In genomic region chr1:220067246-220068204, GRCh38 we compare ENCODE assay signal across 27 cellular contexts. TPM values are rescaled to one million over a fixed set of nuclear protein-coding genes. Genes with fewer than 3 reads are reported as not detected.
DNase-seq lines count a peak whose midpoint lies in the region; ATAC-seq and TF ChIP-seq lines count a peak whose summit lies in the region.
"Had no signal": no experiment of that assay in that cellular context is flagged by ENCODE, and none has a peak within 500 bp of the region (broad histone marks: within the 10 kb centered on the region; RNA-seq: fewer than 3 reads in every experiment).

No MANE protein-coding gene starts in this region.

- TF ChIP-seq CTCF in HFFc6 (IDR thresholded peaks at IDR 0.05) (no peak), SK-N-SH (IDR thresholded peaks at IDR 0.05) (no peak), H9 (conservative IDR thresholded peaks at IDR 0.05) (no peak)

- DNase-seq in HFFc6 (peak; percentile 8), SK-N-SH (no peak), epithelial cell of prostate (ENCODE audit: low read depth, low spot score) (no peak), putamen (ENCODE audit: low spot score) (peak; percentile 38), kidney tubule cell (ENCODE audit: low spot score) (no peak), superior temporal gyrus (ENCODE audit: extremely low spot score) (no peak), H9 (no peak)
- DNase-seq: activated CD4-positive, alpha-beta memory T cell treated with anti-CD3 and anti-CD28 coated beads, Interleukin-2, amount 10 ng/mL, durations not matched to agents 7 days and 5 days; activated CD8-positive, alpha-beta memory T cell treated with anti-CD3 and anti-CD28 coated beads, Interleukin-2, amount 50 U/mL, for 4 hours; activated naive CD4-positive, alpha-beta T cell treated with anti-CD3 and anti-CD28 coated beads, Interleukin-2, amount 50 U/mL, for 16 hours; Caco-2; DMS79 treated with DMSO at 0.1 percent for 48 hours; glutamatergic neuron; left ventricle myocardium superior; NCI-H1092 treated with DMSO at 0.1 percent for 48 hours; NCI-H1694 treated with DMSO at 0.1 percent for 48 hours; NCI-H510A; stimulated activated CD4-positive, alpha-beta T cell treated with anti-CD3 and anti-CD28 coated beads, Interleukin-2, amount 100 ng/mL, for 24 hours; stimulated activated naive CD8-positive, alpha-beta T cell treated with anti-CD3 and anti-CD28 coated beads, Interleukin-15, Interleukin-2, amounts not matched to agents 100 U/mL and 50 U/mL, for 24 hours; testis had no signal

- H3K23me2 ChIP-seq in H9 (ENCODE audit: insufficient read length, low read depth, low read length, poor library complexity, severe bottlenecking): no peaks in the 10 kb centered on the region

- H3K4me1 ChIP-seq in SK-N-SH (ENCODE audit: control insufficient read depth in 1 of 2, insufficient read depth in 2 of 2, low read depth in 1 of 2, low read length in 1 of 2) (peaks cover 0 to 6% of the 10 kb centered on the region in 2 experiments; a peak in 1 of 4 replicates), H9 (ENCODE audit: insufficient read depth, low read length) (no peaks in the 10 kb centered on the region)
- H3K4me1 ChIP-seq: BLaER1 treated with 17β-estradiol and CSF1 and Interleukin-3, amounts not matched to agents 10 nM and 100 nM; Caco-2; neural progenitor cell; right atrium auricular region; testis had no signal

- no peak overlapping the region for H2BK15ac ChIP-seq in H9 (ENCODE audit: low read depth, low read length)

- H2AK5ac ChIP-seq in H9 (ENCODE audit: insufficient read length, low read length): no peak overlapping the region

- no peak overlapping the region for H2BK12ac ChIP-seq in H9 (ENCODE audit: insufficient read length, low read depth, low read length)

- H3K14ac ChIP-seq in H9 (ENCODE audit: insufficient read depth, low read length): no peak overlapping the region

- H3K9me3 Mint-ChIP-seq in HFFc6: no peaks in the 10 kb centered on the region
- H3K9me3 Mint-ChIP-seq in H9: no peaks in the 10 kb centered on the region
- H3K9me3 Mint-ChIP-seq: activated CD4-positive, alpha-beta memory T cell treated with anti-CD3 and anti-CD28 coated beads, Interleukin-2, amount 10 ng/mL, durations not matched to agents 7 days and 5 days; activated T-helper 1 cell treated with anti-CD3 and anti-CD28 coated beads, Interleukin-12 subunit alpha, Interleukin-12 subunit beta, Interleukin-2, Interleukin-4 antibody, amounts not matched to agents 30 ng/mL and 10 ng/mL and 1 ng/mL, durations not matched to agents 14 hours and 24 hours and 36 hours; brain; neural progenitor cell had no signal

- H3K4me3 ChIP-seq in SK-N-SH (ENCODE audit: low read depth in 2 of 2, low read length in 1 of 2): no peak overlapping the region
- H3K4me3 ChIP-seq: BLaER1 treated with 17β-estradiol and CSF1 and Interleukin-3, amounts not matched to agents 10 nM and 100 nM; neural progenitor cell; right atrium auricular region; testis had no signal

- no peaks in the 10 kb centered on the region for H4K20me1 ChIP-seq in SK-N-SH (ENCODE audit: insufficient read depth)
- H4K20me1 ChIP-seq in H9 (ENCODE audit: control insufficient read depth, insufficient read depth, insufficient read length): no peaks in the 10 kb centered on the region
- H4K20me1 ChIP-seq: BLaER1 treated with 17β-estradiol and CSF1 and Interleukin-3, amounts not matched to agents 10 nM and 100 nM had no signal

- H3K9ac ChIP-seq in SK-N-SH (no peak overlapping the region), H9 (ENCODE audit: extremely low read depth, insufficient read length, low read length) (no peak overlapping the region)
- H3K9ac ChIP-seq: BLaER1 treated with 17β-estradiol and CSF1 and Interleukin-3, amounts not matched to agents 10 nM and 100 nM; neural progenitor cell had no signal

- H3K27ac ChIP-seq in SK-N-SH (ENCODE audit: low read depth in 2 of 2, low read length in 1 of 2) (peak overlapping the region in 1 of 2 experiments; percentile 62; a peak in 2 of 4 replicates), epithelial cell of prostate (peak overlapping the region; percentile 19), H9 (ENCODE audit: insufficient read length, low read depth, low read length) (no peak overlapping the region)
- H3K27ac ChIP-seq: BLaER1 treated with 17β-estradiol and CSF1 and Interleukin-3, amounts not matched to agents 10 nM and 100 nM; neural progenitor cell; right atrium auricular region; testis had no signal

- H3K36me3 ChIP-seq in SK-N-SH (replicated peaks in 1 of 2; ENCODE audit: control insufficient read depth in 1 of 2, insufficient read depth in 2 of 2, low read length in 1 of 2): peaks cover 38 to 47% of the 10 kb centered on the region in 2 experiments

- no peak overlapping the region for H3T11ph ChIP-seq in H9 (ENCODE audit: low read length)

- no peaks in the 10 kb centered on the region; the same call in 1 of the 2 replicates for H3K27me3 Mint-ChIP-seq in HFFc6 (ENCODE audit: insufficient read depth)
- H3K27me3 Mint-ChIP-seq in H9 (ENCODE audit: low read depth): no peaks in the 10 kb centered on the region
- H3K27me3 Mint-ChIP-seq: activated CD4-positive, alpha-beta memory T cell treated with anti-CD3 and anti-CD28 coated beads, Interleukin-2, amount 10 ng/mL, durations not matched to agents 7 days and 5 days; brain had no signal

- H3F3A ChIP-seq in SK-N-SH (replicated peaks; ENCODE audit: insufficient read depth): peaks cover 16% of the 10 kb centered on the region

- H4K5ac ChIP-seq in H9 (ENCODE audit: insufficient read length, low read depth, low read length): no peak overlapping the region

- H3K79me1 ChIP-seq in H9 (ENCODE audit: insufficient read depth, low read depth, low read length, poor library complexity, severe bottlenecking): no peaks in the 10 kb centered on the region

- no peak overlapping the region for H3K4me2 ChIP-seq in SK-N-SH
- H3K4me2 ChIP-seq in H9 (ENCODE audit: insufficient read depth, insufficient read length, low read length): no peak overlapping the region
- H3K4me2 ChIP-seq: BLaER1 treated with 17β-estradiol and CSF1 and Interleukin-3, amounts not matched to agents 10 nM and 100 nM; neural progenitor cell had no signal

- TF ChIP-seq RAD21 in SK-N-SH (IDR thresholded peaks at IDR 0.05; ENCODE audit: low read length): no peak

- H4K91ac ChIP-seq in H9 (ENCODE audit: insufficient read length, low read depth, low read length): no peak overlapping the region

- H2BK120ac ChIP-seq in H9 (ENCODE audit: low read depth, low read length, poor library complexity, severe bottlenecking): no peak overlapping the region

- H2BK5ac ChIP-seq in H9 (ENCODE audit: insufficient read length, low read length): no peak overlapping the region

- H3K9me3 ChIP-seq in SK-N-SH (no peaks in the 10 kb centered on the region), H9 (ENCODE audit: control insufficient read depth, low read depth, low read length) (no peaks in the 10 kb centered on the region)
- H3K9me3 ChIP-seq: Caco-2, right atrium auricular region, testis had no signal

- H3K36me3 Mint-ChIP-seq in HFFc6 (ENCODE audit: low read depth) (peaks cover 15% of the 10 kb centered on the region), H9 (ENCODE audit: insufficient read depth in 1 of 3, low read depth in 3 of 3) (peaks cover 3 to 27% (median 17%) of the 10 kb centered on the region in 3 experiments; a peak in 6 of 7 replicates)

- WGBS in SK-N-SH (ENCODE audit: low lambda C conversion rate): 62% methylated on average over 3 of the region's 3 CpGs
- WGBS in H9 (ENCODE audit: extremely low coverage, insufficient read length, low lambda C conversion rate): no CpG with 5 or more reads among the region's 3 CpGs

- H3K4me1 Mint-ChIP-seq in HFFc6 (ENCODE audit: low read depth): peaks cover 10% of the 10 kb centered on the region
- no peaks in the 10 kb centered on the region for H3K4me1 Mint-ChIP-seq in H9
- H3K4me1 Mint-ChIP-seq: activated CD4-positive, alpha-beta memory T cell treated with anti-CD3 and anti-CD28 coated beads, Interleukin-2, amount 10 ng/mL, durations not matched to agents 7 days and 5 days; brain; neural progenitor cell had no signal

- no peak overlapping the region for H3K56ac ChIP-seq in H9 (ENCODE audit: insufficient read length, low read depth, low read length)

- POLR2A ChIA-PET in SK-N-SH (lab: Yijun Ruan, JAX): no interaction called here

- no peak overlapping the region for H3K4ac ChIP-seq in H9 (ENCODE audit: low read depth, low read length)

- ATAC-seq in GM21723 (IDR thresholded peaks at IDR 0.05; ENCODE audit: unreplicated experiment): no peak
- ATAC-seq: left ventricle myocardium superior; Right ventricle myocardium inferior; stimulated activated naive CD8-positive, alpha-beta T cell treated with anti-CD3 and anti-CD28 coated beads, Interleukin-15, Interleukin-2, amounts not matched to agents 100 U/mL and 50 U/mL, for 24 hours had no signal

- TF ChIP-seq EP300 in SK-N-SH (IDR thresholded peaks at IDR 0.05; ENCODE audit: borderline replicate concordance in 1 of 2, low read depth in 1 of 2, low read length in 1 of 2): peak in 1 of 2 experiments; percentile 5; a peak in 2 of 4 replicates

- CTCF ChIA-PET in SK-N-SH (lab: Yijun Ruan, JAX): interaction anchor here (0.6 to 1.0 kb wide), 4 partner anchors 8 to 57 kb away, joined by 3 to 4 read pairs (median 3); no protein-coding TSS in a partner anchor

- no peak overlapping the region for H3K4me3 Mint-ChIP-seq in HFFc6
- no peak overlapping the region for H3K4me3 Mint-ChIP-seq in H9
- H3K4me3 Mint-ChIP-seq: activated CD4-positive, alpha-beta memory T cell treated with anti-CD3 and anti-CD28 coated beads, Interleukin-2, amount 10 ng/mL, durations not matched to agents 7 days and 5 days; activated T-helper 1 cell treated with anti-CD3 and anti-CD28 coated beads, Interleukin-12 subunit alpha, Interleukin-12 subunit beta, Interleukin-2, Interleukin-4 antibody, amounts not matched to agents 30 ng/mL and 10 ng/mL and 1 ng/mL, durations not matched to agents 14 hours and 24 hours and 36 hours; brain; neural progenitor cell had no signal

- H4K8ac ChIP-seq in H9 (replicated peaks; ENCODE audit: insufficient read length, low read depth, low read length): no peak overlapping the region

- H3K9me2 ChIP-seq in SK-N-SH: no peaks in the 10 kb centered on the region

- no peak overlapping the region for H3K23ac ChIP-seq in H9 (ENCODE audit: insufficient read length, low read depth, low read length)

- H3K79me2 ChIP-seq in SK-N-SH (ENCODE audit: insufficient read depth): no peaks in the 10 kb centered on the region
- no peaks in the 10 kb centered on the region for H3K79me2 ChIP-seq in H9 (ENCODE audit: insufficient read depth, low read length)

- H2AFZ ChIP-seq in SK-N-SH (ENCODE audit: low read depth) (no peak overlapping the region), H9 (ENCODE audit: low read length) (no peak overlapping the region)
- H2AFZ ChIP-seq: neural progenitor cell had no signal

- no peak overlapping the region for H3K18ac ChIP-seq in H9 (ENCODE audit: insufficient read length, low read depth, low read length)

- no peak overlapping the region for H2BK20ac ChIP-seq in H9 (ENCODE audit: low read depth, low read length, poor library complexity, severe bottlenecking)

- H3K27me3 ChIP-seq in SK-N-SH (ENCODE audit: insufficient read depth) (no peaks in the 10 kb centered on the region), H9 (ENCODE audit: insufficient read depth, low read length) (no peaks in the 10 kb centered on the region)
- H3K27me3 ChIP-seq: BLaER1 treated with 17β-estradiol and CSF1 and Interleukin-3, amounts not matched to agents 10 nM and 100 nM; neural progenitor cell; right atrium auricular region; testis had no signal

- no peak overlapping the region; the same call in 1 of the 2 replicates for H3K27ac Mint-ChIP-seq in HFFc6
- H3K27ac Mint-ChIP-seq in H9: no peak overlapping the region
- H3K27ac Mint-ChIP-seq: activated CD4-positive, alpha-beta memory T cell treated with anti-CD3 and anti-CD28 coated beads, Interleukin-2, amount 10 ng/mL, durations not matched to agents 7 days and 5 days; activated T-helper 1 cell treated with anti-CD3 and anti-CD28 coated beads, Interleukin-12 subunit alpha, Interleukin-12 subunit beta, Interleukin-2, Interleukin-4 antibody, amounts not matched to agents 30 ng/mL and 10 ng/mL and 1 ng/mL, durations not matched to agents 14 hours and 24 hours and 36 hours; neural progenitor cell had no signal

RNA-seq across cellular contexts. Expression of gene EPRS1, which starts 21.2 kb away (rescaled TPM):
- 100 to 1,000 TPM; 153 to 177 (median 167) TPM for total RNA-seq in HFFc6 (2021; fragmentation: NEBNext Ultra II Directional; extraction: Animal tissue kit (Norgen Biotek cat#: 25700))
- 23.4 and 28.2 TPM in 2 replicates for polyA plus RNA-seq in SK-N-SH (2012; rRNA removed)
- 29.1 and 32.5 TPM in 2 replicates for polyA plus RNA-seq in SK-N-SH (2012; cell fraction: cytosol; rRNA removed)
- polyA plus RNA-seq in SK-N-SH (2012; cell fraction: nucleus; rRNA removed): 24.2 and 37.9 TPM in 2 replicates
- total RNA-seq in H9 (2021): 121 and 128 TPM in 2 replicates

RNA-seq across cellular contexts. Expression of gene BPNT1, which starts 22.1 kb away (rescaled TPM):
- 10 to 100 TPM; 22.0 to 28.1 (median 25.0) TPM for total RNA-seq in HFFc6 (2021; fragmentation: NEBNext Ultra II Directional; extraction: Animal tissue kit (Norgen Biotek cat#: 25700))
- polyA plus RNA-seq in SK-N-SH (2012; rRNA removed): 44.6 and 62.5 TPM in 2 replicates
- polyA plus RNA-seq in SK-N-SH (2012; cell fraction: cytosol; rRNA removed): 54.3 and 55.3 TPM in 2 replicates
- 31.6 and 55.2 TPM in 2 replicates for polyA plus RNA-seq in SK-N-SH (2012; cell fraction: nucleus; rRNA removed)
- total RNA-seq in H9 (2021): 13.6 TPM in 2 replicates

RNA-seq across cellular contexts. Expression of gene IARS2, which starts 26.4 kb away (rescaled TPM):
- 10 to 100 TPM; 81.6 to 95.2 (median 90.5) TPM for total RNA-seq in HFFc6 (2021; fragmentation: NEBNext Ultra II Directional; extraction: Animal tissue kit (Norgen Biotek cat#: 25700))
- polyA plus RNA-seq in SK-N-SH (2012; rRNA removed): 25.7 and 30.0 TPM in 2 replicates
- 49.3 and 63.4 TPM in 2 replicates for polyA plus RNA-seq in SK-N-SH (2012; cell fraction: cytosol; rRNA removed)
- 12.9 and 22.1 TPM in 2 replicates for polyA plus RNA-seq in SK-N-SH (2012; cell fraction: nucleus; rRNA removed)
- 72.9 and 73.5 TPM in 2 replicates for total RNA-seq in H9 (2021)

Comparison
In these comparisons a context has a peak if more than half of its experiments do, and no peak if none do; other contexts are left out.
1. DNase-seq: peak in HFFc6 (single experiment) and putamen (single experiment); none in SK-N-SH (single experiment), epithelial cell of prostate (single experiment), kidney tubule cell (single experiment), superior temporal gyrus (single experiment) and H9 (single experiment).